8 cellular contexts compared by ENCODE assay signal in genomic region chr3:188749010-188749617, GRCh38.
DNase-seq lines count a peak whose midpoint lies in the region; ATAC-seq lines count a peak whose summit lies in the region.

No MANE protein-coding gene starts in this region.

- ATAC-seq in GM18502 (IDR thresholded peaks at IDR 0.05; ENCODE audit: poor library complexity, unreplicated experiment) (peak; percentile 48), GM21737 (IDR thresholded peaks at IDR 0.05; ENCODE audit: unreplicated experiment) (no peak)

- peak; percentile 8 for DNase-seq in MV-4-11 (lab: John Stamatoyannopoulos, UW)
- DNase-seq in activated T-cell treated with anti-CD3 and anti-CD28 coated beads for 48 hours (ENCODE audit: low read depth): peak; percentile 29
- DNase-seq in iPS DF 4.7 (ENCODE audit: extremely low read depth, low spot score): peak; percentile 51
- peak; percentile 13 to 17 for DNase-seq in stimulated activated CD8-positive, alpha-beta memory T cell treated with anti-CD3 and anti-CD28 coated beads, Interleukin-4, amount 100 ng/mL, for 1 hour (ENCODE audit: low read depth in 2 of 2, low spot score in 1 of 2)
- no peak for DNase-seq in putamen (ENCODE audit: low spot score)
- DNase-seq in GF-D8 (lab: John Stamatoyannopoulos, UW): no peak

Comparison
In these comparisons a context has a peak if more than half of its experiments do, and no peak if none do; other contexts are left out.
1. DNase-seq: peak in MV-4-11 (single experiment), activated T-cell treated with anti-CD3 and anti-CD28 coated beads for 48 hours (single experiment), iPS DF 4.7 (single experiment) and stimulated activated CD8-positive, alpha-beta memory T cell treated with anti-CD3 and anti-CD28 coated beads, Interleukin-4, amount 100 ng/mL, for 1 hour (2 of 2); none in putamen (single experiment) and GF-D8 (single experiment).